In genomic region chr15:63198752-63199250, GRCh38 we compare ENCODE assay signal across 11 cellular contexts. TPM values are rescaled to one million over a fixed set of nuclear protein-coding genes. Genes with fewer than 3 reads are reported as not detected.
A peak's percentile ranks its signal among the peaks of the same experiment; 100 is the strongest.
DNase-seq lines count a peak whose midpoint lies in the region; ATAC-seq and TF ChIP-seq lines count a peak whose summit lies in the region.
"Had no signal": no experiment of that assay in that cellular context is flagged by ENCODE, and none has a peak within 500 bp of the region (broad histone marks: within the 10 kb centered on the region; RNA-seq: fewer than 3 reads in every experiment).

No MANE protein-coding gene starts in this region.

- no peak for ATAC-seq in natural killer cell treated with Interleukin-12 subunit alpha and Interleukin-12 subunit beta and Interleukin-15 and Interleukin-18, amount 100 ng/mL, for 72 hours

- H3K36me3 ChIP-seq in ascending aorta: peaks cover 0 to 3% of the 10 kb centered on the region in 2 donors
- H3K36me3 ChIP-seq: prostate gland had no signal

- no peak for TF ChIP-seq CTCF in ascending aorta (IDR thresholded peaks at IDR 0.05)

- H3K27ac Mint-ChIP-seq in activated CD4-positive, alpha-beta memory T cell treated with anti-CD3 and anti-CD28 coated beads for 36 hours: peak overlapping the region; percentile 45
- no peak overlapping the region for H3K27ac Mint-ChIP-seq in activated CD4-positive, alpha-beta memory T cell treated with anti-CD3 and anti-CD28 coated beads, Interleukin-2, amount 10 ng/mL, durations not matched to agents 7 days and 5 days
- H3K27ac Mint-ChIP-seq in natural killer cell treated with Interleukin-12 subunit alpha and Interleukin-12 subunit beta and Interleukin-15 and Interleukin-18, amount 100 ng/mL, for 72 hours: peak overlapping the region; percentile 52 to 59
- H3K27ac Mint-ChIP-seq: activated B cell treated with CpG ODN at 0.5 μM for 24 hours had no signal

- H3K9me3 Mint-ChIP-seq in activated CD4-positive, alpha-beta memory T cell treated with anti-CD3 and anti-CD28 coated beads for 36 hours: no peaks in the 10 kb centered on the region
- H3K9me3 Mint-ChIP-seq in activated CD4-positive, alpha-beta memory T cell treated with anti-CD3 and anti-CD28 coated beads, Interleukin-2, amount 10 ng/mL, durations not matched to agents 7 days and 5 days: no peaks in the 10 kb centered on the region
- H3K9me3 Mint-ChIP-seq in natural killer cell treated with Interleukin-12 subunit alpha and Interleukin-12 subunit beta and Interleukin-15 and Interleukin-18, amount 100 ng/mL, for 72 hours: no peaks in the 10 kb centered on the region
- H3K9me3 Mint-ChIP-seq: activated B cell treated with CpG ODN at 0.5 μM for 24 hours had no signal

- H3K4me3 Mint-ChIP-seq in activated CD4-positive, alpha-beta memory T cell treated with anti-CD3 and anti-CD28 coated beads for 36 hours: no peak overlapping the region
- no peak overlapping the region for H3K4me3 Mint-ChIP-seq in activated CD4-positive, alpha-beta memory T cell treated with anti-CD3 and anti-CD28 coated beads, Interleukin-2, amount 10 ng/mL, durations not matched to agents 7 days and 5 days
- H3K4me3 Mint-ChIP-seq in natural killer cell treated with Interleukin-12 subunit alpha and Interleukin-12 subunit beta and Interleukin-15 and Interleukin-18, amount 100 ng/mL, for 72 hours: peak overlapping the region; percentile 40
- H3K4me3 Mint-ChIP-seq: activated B cell treated with CpG ODN at 0.5 μM for 24 hours had no signal

- peaks cover 32% of the 10 kb centered on the region for H3K36me3 Mint-ChIP-seq in activated CD4-positive, alpha-beta memory T cell treated with anti-CD3 and anti-CD28 coated beads for 36 hours
- H3K36me3 Mint-ChIP-seq in activated CD4-positive, alpha-beta memory T cell treated with anti-CD3 and anti-CD28 coated beads, Interleukin-2, amount 10 ng/mL, durations not matched to agents 7 days and 5 days (ENCODE audit: low read depth): peaks cover 62% of the 10 kb centered on the region
- peaks cover 2% of the 10 kb centered on the region for H3K36me3 Mint-ChIP-seq in natural killer cell treated with Interleukin-12 subunit alpha and Interleukin-12 subunit beta and Interleukin-15 and Interleukin-18, amount 100 ng/mL, for 72 hours

- intact Hi-C loops in activated CD4-positive, alpha-beta memory T cell treated with anti-CD3 and anti-CD28 coated beads for 36 hours (cut with micrococcal nuclease): no loop called here
- intact Hi-C loops in ascending aorta (cut with DNase I): no loop called here

- DNase-seq in activated CD4-positive, alpha-beta memory T cell treated with anti-CD3 and anti-CD28 coated beads for 36 hours: no peak
- DNase-seq in activated CD4-positive, alpha-beta memory T cell treated with anti-CD3 and anti-CD28 coated beads, Interleukin-2, amount 10 ng/mL, durations not matched to agents 7 days and 5 days: no peak
- DNase-seq in NCI-H1694 (lab: John Stamatoyannopoulos, UW) (peak; percentile 40), amniotic epithelial cell (ENCODE audit: low read depth) (peak; percentile 93), NCI-H1436 (lab: John Stamatoyannopoulos, UW) (no peak), ascending aorta (ENCODE audit: low spot score in 2 of 2) (no peak)
- DNase-seq in natural killer cell treated with Interleukin-12 subunit alpha and Interleukin-12 subunit beta and Interleukin-15 and Interleukin-18, amount 100 ng/mL, for 72 hours (ENCODE audit: low spot score): no peak
- DNase-seq in activated CD4-positive, CD25-positive, alpha-beta regulatory T cell treated with anti-CD3 and anti-CD28 coated beads, Interleukin-2, amount 50 U/mL, for 72 hours: no peak
- DNase-seq: activated B cell treated with CpG ODN at 0.5 μM for 24 hours; stimulated activated CD4-positive, alpha-beta T cell treated with anti-CD3 and anti-CD28 coated beads, Interleukin-4, amount 100 ng/mL, for 4 hours had no signal

- no peak overlapping the region for H3K4me3 ChIP-seq in ascending aorta
- H3K4me3 ChIP-seq: prostate gland had no signal

- no peaks in the 10 kb centered on the region for H3K27me3 ChIP-seq in ascending aorta

- CTCF ChIA-PET in activated CD4-positive, alpha-beta memory T cell treated with anti-CD3 and anti-CD28 coated beads for 36 hours (lab: Charles Lee): no interaction called here
- CTCF ChIA-PET in activated CD4-positive, alpha-beta memory T cell treated with anti-CD3 and anti-CD28 coated beads, Interleukin-2, amount 10 ng/mL, durations not matched to agents 7 days and 5 days (lab: Charles Lee): interaction anchor here (0.5 kb wide), 1 partner anchor 90 kb away, joined by 4 read pairs; no protein-coding TSS in a partner anchor

- peaks cover 7 to 34% of the 10 kb centered on the region in 2 donors for H3K4me1 ChIP-seq in ascending aorta

- peaks cover 94% of the 10 kb centered on the region for H3K4me1 Mint-ChIP-seq in activated CD4-positive, alpha-beta memory T cell treated with anti-CD3 and anti-CD28 coated beads for 36 hours (ENCODE audit: low read depth)
- peaks cover 89% of the 10 kb centered on the region for H3K4me1 Mint-ChIP-seq in activated CD4-positive, alpha-beta memory T cell treated with anti-CD3 and anti-CD28 coated beads, Interleukin-2, amount 10 ng/mL, durations not matched to agents 7 days and 5 days
- H3K4me1 Mint-ChIP-seq in natural killer cell treated with Interleukin-12 subunit alpha and Interleukin-12 subunit beta and Interleukin-15 and Interleukin-18, amount 100 ng/mL, for 72 hours (ENCODE audit: low read depth in 2 of 2): peaks cover 72 to 89% of the 10 kb centered on the region in 2 donors

- no peaks in the 10 kb centered on the region for H3K27me3 Mint-ChIP-seq in activated CD4-positive, alpha-beta memory T cell treated with anti-CD3 and anti-CD28 coated beads for 36 hours
- H3K27me3 Mint-ChIP-seq in activated CD4-positive, alpha-beta memory T cell treated with anti-CD3 and anti-CD28 coated beads, Interleukin-2, amount 10 ng/mL, durations not matched to agents 7 days and 5 days: no peaks in the 10 kb centered on the region
- H3K27me3 Mint-ChIP-seq in natural killer cell treated with Interleukin-12 subunit alpha and Interleukin-12 subunit beta and Interleukin-15 and Interleukin-18, amount 100 ng/mL, for 72 hours: no peaks in the 10 kb centered on the region
- H3K27me3 Mint-ChIP-seq: activated B cell treated with CpG ODN at 0.5 μM for 24 hours had no signal

- no peaks in the 10 kb centered on the region for H3K9me3 ChIP-seq in ascending aorta
- H3K9me3 ChIP-seq: prostate gland had no signal

- no peak overlapping the region for H3K27ac ChIP-seq in ascending aorta
- H3K27ac ChIP-seq: prostate gland had no signal

- POLR2A ChIA-PET in activated CD4-positive, alpha-beta memory T cell treated with anti-CD3 and anti-CD28 coated beads for 36 hours (lab: Charles Lee): interaction anchor here (0.8 to 8.8 kb wide), 2 partner anchors 14 to 40 kb away, joined by 3 to 104 read pairs; no protein-coding TSS in a partner anchor
- POLR2A ChIA-PET in activated CD4-positive, alpha-beta memory T cell treated with anti-CD3 and anti-CD28 coated beads, Interleukin-2, amount 10 ng/mL, durations not matched to agents 7 days and 5 days (lab: Charles Lee): interaction anchor here (8.8 kb wide), 2 partner anchors 15 to 32 kb away, joined by 122 to 177 read pairs; no protein-coding TSS in a partner anchor

RNA-seq across cellular contexts. Expression of gene RAB8B, which starts 9.4 kb away (rescaled TPM):
- total RNA-seq in activated CD4-positive, alpha-beta memory T cell treated with anti-CD3 and anti-CD28 coated beads for 36 hours: 100 to 1,000 TPM; 109 to 119 TPM
- total RNA-seq in activated CD4-positive, alpha-beta memory T cell treated with anti-CD3 and anti-CD28 coated beads, Interleukin-2, amount 10 ng/mL, durations not matched to agents 7 days and 5 days: 100 to 1,000 TPM; 133 to 139 TPM
- total RNA-seq in natural killer cell treated with Interleukin-12 subunit alpha and Interleukin-12 subunit beta and Interleukin-15 and Interleukin-18, amount 100 ng/mL, for 72 hours: 100 to 1,000 TPM in 1 of 2 donors, 10 to 100 TPM in 1; 49.1 to 113 TPM
- total RNA-seq in ascending aorta: 25.1 TPM

RNA-seq across cellular contexts. Expression of gene RPS27L, which starts 41.5 kb away (rescaled TPM):
- 100 to 1,000 TPM; 139 to 140 TPM for total RNA-seq in activated CD4-positive, alpha-beta memory T cell treated with anti-CD3 and anti-CD28 coated beads for 36 hours
- total RNA-seq in activated CD4-positive, alpha-beta memory T cell treated with anti-CD3 and anti-CD28 coated beads, Interleukin-2, amount 10 ng/mL, durations not matched to agents 7 days and 5 days: 100 to 1,000 TPM; 171 to 173 TPM
- total RNA-seq in natural killer cell treated with Interleukin-12 subunit alpha and Interleukin-12 subunit beta and Interleukin-15 and Interleukin-18, amount 100 ng/mL, for 72 hours: 100 to 1,000 TPM in 1 of 2 donors, 10 to 100 TPM in 1; 41.6 to 112 TPM
- 16.9 TPM for total RNA-seq in ascending aorta

Comparison
In these comparisons a context has a peak if more than half of its experiments do, and no peak if none do; other contexts are left out.
1. DNase-seq: peak in NCI-H1694 (single experiment) and amniotic epithelial cell (single experiment); none in activated CD4-positive, alpha-beta memory T cell treated with anti-CD3 and anti-CD28 coated beads for 36 hours (single experiment), activated CD4-positive, alpha-beta memory T cell treated with anti-CD3 and anti-CD28 coated beads, Interleukin-2, amount 10 ng/mL, durations not matched to agents 7 days and 5 days (single experiment), natural killer cell treated with Interleukin-12 subunit alpha and Interleukin-12 subunit beta and Interleukin-15 and Interleukin-18, amount 100 ng/mL, for 72 hours (single experiment), NCI-H1436 (single experiment), ascending aorta (0 of 2) and activated CD4-positive, CD25-positive, alpha-beta regulatory T cell treated with anti-CD3 and anti-CD28 coated beads, Interleukin-2, amount 50 U/mL, for 72 hours (single experiment).